Comparison of ENCODE assay signal across 2 cellular contexts in the genomic region with DNA sequence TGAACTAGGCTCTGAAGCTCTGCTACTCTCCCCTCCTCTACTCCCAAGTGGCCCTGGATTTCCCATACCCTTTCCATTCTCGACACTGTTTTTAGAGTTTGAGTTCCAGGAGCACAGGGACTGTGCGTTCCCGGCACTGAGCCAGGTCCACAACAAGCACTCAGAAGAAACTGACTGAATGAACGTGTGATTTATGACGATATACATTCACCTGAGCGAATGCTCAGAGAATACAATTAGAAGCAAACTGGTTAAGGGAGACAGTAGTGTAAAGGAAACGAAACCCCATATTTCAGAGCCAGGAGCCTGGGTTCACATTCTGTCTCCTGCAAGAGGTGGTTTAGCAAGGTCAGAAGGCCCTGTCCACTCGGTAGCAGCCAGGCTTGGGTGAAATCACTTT.
TF ChIP-seq lines count a peak whose summit lies in the region.

No MANE protein-coding gene starts in this region.

TF ChIP-seq in GM23338, 12 proteins besides CTCF, POLR2A, EP300 and RAD21 (continued from another document):
- TF ChIP-seq POLR2AphosphoS5 (IDR thresholded peaks at IDR 0.05; ENCODE audit: low read depth): no peak

TF ChIP-seq in K562, 482 proteins besides CTCF, POLR2A, EP300 and RAD21:
- TF ChIP-seq, protein P1, sequence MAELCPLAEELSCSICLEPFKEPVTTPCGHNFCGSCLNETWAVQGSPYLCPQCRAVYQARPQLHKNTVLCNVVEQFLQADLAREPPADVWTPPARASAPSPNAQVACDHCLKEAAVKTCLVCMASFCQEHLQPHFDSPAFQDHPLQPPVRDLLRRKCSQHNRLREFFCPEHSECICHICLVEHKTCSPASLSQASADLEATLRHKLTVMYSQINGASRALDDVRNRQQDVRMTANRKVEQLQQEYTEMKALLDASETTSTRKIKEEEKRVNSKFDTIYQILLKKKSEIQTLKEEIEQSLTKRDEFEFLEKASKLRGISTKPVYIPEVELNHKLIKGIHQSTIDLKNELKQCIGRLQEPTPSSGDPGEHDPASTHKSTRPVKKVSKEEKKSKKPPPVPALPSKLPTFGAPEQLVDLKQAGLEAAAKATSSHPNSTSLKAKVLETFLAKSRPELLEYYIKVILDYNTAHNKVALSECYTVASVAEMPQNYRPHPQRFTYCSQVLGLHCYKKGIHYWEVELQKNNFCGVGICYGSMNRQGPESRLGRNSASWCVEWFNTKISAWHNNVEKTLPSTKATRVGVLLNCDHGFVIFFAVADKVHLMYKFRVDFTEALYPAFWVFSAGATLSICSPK (IDR thresholded peaks at IDR 0.05; ENCODE audit: borderline replicate concordance): no peak
- TF ChIP-seq, protein P2, sequence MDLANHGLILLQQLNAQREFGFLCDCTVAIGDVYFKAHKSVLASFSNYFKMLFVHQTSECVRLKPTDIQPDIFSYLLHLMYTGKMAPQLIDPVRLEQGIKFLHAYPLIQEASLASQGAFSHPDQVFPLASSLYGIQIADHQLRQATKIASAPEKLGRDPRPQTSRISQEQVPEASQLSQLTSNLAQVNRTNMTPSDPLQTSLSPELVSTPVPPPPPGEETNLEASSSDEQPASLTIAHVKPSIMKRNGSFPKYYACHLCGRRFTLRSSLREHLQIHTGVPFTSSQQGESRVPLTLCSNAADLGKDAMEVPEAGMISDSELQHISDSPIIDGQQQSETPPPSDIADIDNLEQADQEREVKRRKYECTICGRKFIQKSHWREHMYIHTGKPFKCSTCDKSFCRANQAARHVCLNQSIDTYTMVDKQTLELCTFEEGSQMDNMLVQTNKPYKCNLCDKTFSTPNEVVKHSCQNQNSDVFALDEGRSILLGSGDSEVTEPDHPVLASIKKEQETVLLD (IDR thresholded peaks at IDR 0.05): no peak
- peak; percentile 19 for TF ChIP-seq MEIS2 (IDR thresholded peaks at IDR 0.05; ENCODE audit: partially characterized antibody)
- 0 out of 2 replicates have a peak, but pooled peaks have one; percentile 17 for TF ChIP-seq PKNOX1 (IDR thresholded peaks at IDR 0.05)
- no peak for TF ChIP-seq ZBTB17 (CRISPR knock-in tag; IDR thresholded peaks at IDR 0.05)
TF ChIP-seq in K562: peak in this region for 2.
